ENCODE assay signal across 8 cellular contexts in the genomic region with DNA sequence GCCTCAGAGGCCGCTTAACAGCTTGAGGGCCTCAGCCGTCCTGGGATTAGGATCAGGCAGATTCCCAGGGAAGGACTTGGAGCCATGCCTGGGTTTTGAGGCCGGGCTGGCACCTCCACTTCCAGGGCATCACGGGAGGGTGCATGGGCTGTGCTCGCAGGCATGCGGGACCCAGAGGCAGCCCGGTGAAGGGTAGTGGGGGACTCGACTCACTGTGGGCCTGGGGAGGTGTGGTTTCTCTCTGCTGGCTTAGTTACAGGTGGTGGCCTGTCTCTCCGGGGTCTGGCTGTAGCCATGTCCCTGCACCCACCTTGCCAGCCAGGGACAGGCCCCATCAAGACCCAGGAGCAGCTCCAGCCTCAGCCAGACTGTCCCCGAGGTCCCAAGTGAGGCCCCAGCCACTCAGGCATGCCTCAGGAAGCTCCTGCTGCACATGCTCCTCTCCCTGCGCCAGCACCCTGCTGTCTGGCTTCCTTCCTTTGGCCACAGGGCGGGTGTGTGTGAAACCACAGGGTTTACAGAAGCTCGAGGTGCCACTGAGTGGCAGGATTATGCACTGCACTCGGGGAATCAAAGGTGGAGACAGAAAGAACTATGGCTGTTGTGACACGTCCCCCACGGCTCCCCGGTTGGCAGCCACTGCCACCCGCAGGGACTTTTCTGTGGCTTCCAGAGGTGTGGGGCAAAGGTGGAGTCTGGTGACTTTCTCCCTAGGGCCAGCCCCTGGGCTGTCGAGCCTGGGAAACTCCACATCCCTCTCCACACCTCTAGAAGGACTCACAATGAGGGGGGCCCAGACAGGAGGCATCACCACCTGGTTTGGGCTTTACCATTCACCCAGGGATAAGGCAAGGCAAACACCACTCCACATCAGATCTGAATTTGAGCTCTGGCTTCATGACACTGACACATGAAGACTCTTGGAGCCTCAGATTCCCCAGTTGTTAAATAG. TPM values are rescaled to one million over a fixed set of nuclear protein-coding genes. Genes with fewer than 3 reads are reported as not detected.
A peak's percentile ranks its signal among the peaks of the same experiment; 100 is the strongest.
DNase-seq lines count a peak whose midpoint lies in the region; ATAC-seq and TF ChIP-seq lines count a peak whose summit lies in the region.

No MANE protein-coding gene starts in this region.

- no peaks in the 10 kb centered on the region for H3K36me3 Mint-ChIP-seq in WTC11

- no peaks in the 10 kb centered on the region for H3K9me3 ChIP-seq in breast epithelium

- no peak overlapping the region for H3K27ac Mint-ChIP-seq in WTC11

- TF ChIP-seq CTCF in AG09309 (IDR thresholded peaks at IDR 0.05; ENCODE audit: control insufficient read depth, insufficient read depth, low read depth, low read length, missing control alignments): peak; percentile 85
- TF ChIP-seq CTCF in WTC11 (IDR thresholded peaks at IDR 0.05): 0 out of 2 replicates have a peak, but pooled peaks have one; percentile 12
- peak; percentile 85 to 98 (median 90) for TF ChIP-seq CTCF in breast epithelium (IDR thresholded peaks at IDR 0.05)

- intact Hi-C loops in breast epithelium (cut with DNase I; ENCODE audit: low total_unique reads): no loop called here

- peak overlapping the region; percentile 54 to 60 for H3K27ac ChIP-seq in breast epithelium

- no peak overlapping the region for H3K4me3 Mint-ChIP-seq in WTC11

- H3K36me3 ChIP-seq in breast epithelium: no peaks in the 10 kb centered on the region

- H3K4me3 ChIP-seq in AG09309 (ENCODE audit: control insufficient read depth, low read depth, low read length) (no peak overlapping the region), breast epithelium (no peak overlapping the region)

- POLR2A ChIA-PET in WTC11 (lab: Charles Lee): no interaction called here

- ATAC-seq in GM18873 (IDR thresholded peaks at IDR 0.05; ENCODE audit: low FRiP score, unreplicated experiment) (peak; percentile 77), HG03135 (IDR thresholded peaks at IDR 0.05; ENCODE audit: unreplicated experiment) (peak; percentile 89), WTC11 (peak; percentile 93)

- H3K4me1 Mint-ChIP-seq in WTC11: peaks cover 28% of the 10 kb centered on the region

- peaks cover 3 to 10% of the 10 kb centered on the region in 2 donors for H3K4me1 ChIP-seq in breast epithelium

- no peaks in the 10 kb centered on the region for H3K27me3 Mint-ChIP-seq in WTC11 (ENCODE audit: low read depth)

- H3K9me3 Mint-ChIP-seq in WTC11: no peaks in the 10 kb centered on the region

- DNase-seq in AG09309 (ENCODE audit: low read depth): peak; percentile 60
- DNase-seq in NCI-H2196 treated with DMSO at 0.1 percent for 48 hours (lab: John Stamatoyannopoulos, UW; ENCODE audit: unreplicated experiment): peak; percentile 59
- DNase-seq in WTC11 (ENCODE audit: low spot score): peak; percentile 78
- peak; percentile 85 to 93 for DNase-seq in breast epithelium (ENCODE audit: low spot score in 2 of 2)
- peak; percentile 96 for DNase-seq in islet precursor cell
- peak; percentile 43 to 76 (median 62) for DNase-seq in stimulated activated CD4-positive, alpha-beta T cell treated with anti-CD3 and anti-CD28 coated beads, Interleukin-1b, Interleukin-23, amount 100 ng/mL, for 24 hours (ENCODE audit: low read depth in 4 of 4, low spot score in 1 of 4)

- CTCF ChIA-PET in WTC11 (lab: Charles Lee): interaction anchor here (0.6 to 4.3 kb wide), 32 partner anchors 8 to 440 kb away, joined by 3 to 57 read pairs (median 4); a partner anchor contains a TSS

- no peak for TF ChIP-seq POLR2A in breast epithelium (IDR thresholded peaks at IDR 0.05)

- no peaks in the 10 kb centered on the region for H3K27me3 ChIP-seq in breast epithelium

TF ChIP-seq in WTC11, 78 proteins besides CTCF, POLR2A, EP300 and RAD21 (continues in another document):
- no peak for TF ChIP-seq HMGA2 (CRISPR knock-in tag; IDR thresholded peaks at IDR 0.05)
- TF ChIP-seq ETV6 (CRISPR knock-in tag; IDR thresholded peaks at IDR 0.05): peak; percentile 85
- TF ChIP-seq, protein P1, sequence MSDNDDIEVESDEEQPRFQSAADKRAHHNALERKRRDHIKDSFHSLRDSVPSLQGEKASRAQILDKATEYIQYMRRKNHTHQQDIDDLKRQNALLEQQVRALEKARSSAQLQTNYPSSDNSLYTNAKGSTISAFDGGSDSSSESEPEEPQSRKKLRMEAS (CRISPR knock-in tag; IDR thresholded peaks at IDR 0.05): peak; percentile 80
- TF ChIP-seq, protein P2, sequence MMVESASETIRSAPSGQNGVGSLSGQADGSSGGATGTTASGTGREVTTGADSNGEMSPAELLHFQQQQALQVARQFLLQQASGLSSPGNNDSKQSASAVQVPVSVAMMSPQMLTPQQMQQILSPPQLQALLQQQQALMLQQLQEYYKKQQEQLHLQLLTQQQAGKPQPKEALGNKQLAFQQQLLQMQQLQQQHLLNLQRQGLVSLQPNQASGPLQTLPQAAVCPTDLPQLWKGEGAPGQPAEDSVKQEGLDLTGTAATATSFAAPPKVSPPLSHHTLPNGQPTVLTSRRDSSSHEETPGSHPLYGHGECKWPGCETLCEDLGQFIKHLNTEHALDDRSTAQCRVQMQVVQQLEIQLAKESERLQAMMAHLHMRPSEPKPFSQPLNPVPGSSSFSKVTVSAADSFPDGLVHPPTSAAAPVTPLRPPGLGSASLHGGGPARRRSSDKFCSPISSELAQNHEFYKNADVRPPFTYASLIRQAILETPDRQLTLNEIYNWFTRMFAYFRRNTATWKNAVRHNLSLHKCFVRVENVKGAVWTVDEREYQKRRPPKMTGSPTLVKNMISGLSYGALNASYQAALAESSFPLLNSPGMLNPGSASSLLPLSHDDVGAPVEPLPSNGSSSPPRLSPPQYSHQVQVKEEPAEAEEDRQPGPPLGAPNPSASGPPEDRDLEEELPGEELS (CRISPR knock-in tag; IDR thresholded peaks at IDR 0.05): peak; percentile 55; the same call in 1 of the 2 replicates
- TF ChIP-seq ZNF138 (CRISPR knock-in tag; conservative IDR thresholded peaks at IDR 0.05): 0 out of 2 replicates have a peak, but pooled peaks have one; percentile 28
- no peak for TF ChIP-seq NFYB (CRISPR knock-in tag; conservative IDR thresholded peaks at IDR 0.05; ENCODE audit: low read depth)
- TF ChIP-seq ZNF671 (CRISPR knock-in tag; IDR thresholded peaks at IDR 0.05): no peak
- no peak for TF ChIP-seq EMX1 (CRISPR knock-in tag; IDR thresholded peaks at IDR 0.05)
- TF ChIP-seq TEAD1 (CRISPR knock-in tag; IDR thresholded peaks at IDR 0.05): peak; percentile 87; the same call in 1 of the 2 replicates
- peak; percentile 54; the same call in 1 of the 2 replicates for TF ChIP-seq ZBTB21 (CRISPR knock-in tag; IDR thresholded peaks at IDR 0.05; ENCODE audit: borderline replicate concordance)
- TF ChIP-seq MXD4 (CRISPR knock-in tag; IDR thresholded peaks at IDR 0.05; ENCODE audit: borderline replicate concordance): no peak
- TF ChIP-seq, protein P3, sequence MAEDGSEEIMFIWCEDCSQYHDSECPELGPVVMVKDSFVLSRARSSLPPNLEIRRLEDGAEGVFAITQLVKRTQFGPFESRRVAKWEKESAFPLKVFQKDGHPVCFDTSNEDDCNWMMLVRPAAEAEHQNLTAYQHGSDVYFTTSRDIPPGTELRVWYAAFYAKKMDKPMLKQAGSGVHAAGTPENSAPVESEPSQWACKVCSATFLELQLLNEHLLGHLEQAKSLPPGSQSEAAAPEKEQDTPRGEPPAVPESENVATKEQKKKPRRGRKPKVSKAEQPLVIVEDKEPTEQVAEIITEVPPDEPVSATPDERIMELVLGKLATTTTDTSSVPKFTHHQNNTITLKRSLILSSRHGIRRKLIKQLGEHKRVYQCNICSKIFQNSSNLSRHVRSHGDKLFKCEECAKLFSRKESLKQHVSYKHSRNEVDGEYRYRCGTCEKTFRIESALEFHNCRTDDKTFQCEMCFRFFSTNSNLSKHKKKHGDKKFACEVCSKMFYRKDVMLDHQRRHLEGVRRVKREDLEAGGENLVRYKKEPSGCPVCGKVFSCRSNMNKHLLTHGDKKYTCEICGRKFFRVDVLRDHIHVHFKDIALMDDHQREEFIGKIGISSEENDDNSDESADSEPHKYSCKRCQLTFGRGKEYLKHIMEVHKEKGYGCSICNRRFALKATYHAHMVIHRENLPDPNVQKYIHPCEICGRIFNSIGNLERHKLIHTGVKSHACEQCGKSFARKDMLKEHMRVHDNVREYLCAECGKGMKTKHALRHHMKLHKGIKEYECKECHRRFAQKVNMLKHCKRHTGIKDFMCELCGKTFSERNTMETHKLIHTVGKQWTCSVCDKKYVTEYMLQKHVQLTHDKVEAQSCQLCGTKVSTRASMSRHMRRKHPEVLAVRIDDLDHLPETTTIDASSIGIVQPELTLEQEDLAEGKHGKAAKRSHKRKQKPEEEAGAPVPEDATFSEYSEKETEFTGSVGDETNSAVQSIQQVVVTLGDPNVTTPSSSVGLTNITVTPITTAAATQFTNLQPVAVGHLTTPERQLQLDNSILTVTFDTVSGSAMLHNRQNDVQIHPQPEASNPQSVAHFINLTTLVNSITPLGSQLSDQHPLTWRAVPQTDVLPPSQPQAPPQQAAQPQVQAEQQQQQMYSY (CRISPR knock-in tag; IDR thresholded peaks at IDR 0.05): no peak
- peak; percentile 39; the same call in 1 of the 2 replicates for TF ChIP-seq FOXK1 (CRISPR knock-in tag; IDR thresholded peaks at IDR 0.05)

RNA-seq across cellular contexts. Expression of a gene that starts 19.7 kb away (rescaled TPM):
- 0.07 to 0.24 TPM (median 0.07 TPM) in 3 replicates for total RNA-seq in WTC11 (2021)
- total RNA-seq in breast epithelium: 1 to 10 TPM in 1 of 3 donors, under 1 TPM in 2; 0.33 to 3.2 (median 0.59) TPM

Comparison
In these comparisons a context has a peak if more than half of its experiments do, and no peak if none do; other contexts are left out.
1. CTCF ChIP-seq: peak in every context shown above with its lines; median percentile 90 in breast epithelium; 85 in AG09309; 12 in WTC11.